In the genomic region with DNA sequence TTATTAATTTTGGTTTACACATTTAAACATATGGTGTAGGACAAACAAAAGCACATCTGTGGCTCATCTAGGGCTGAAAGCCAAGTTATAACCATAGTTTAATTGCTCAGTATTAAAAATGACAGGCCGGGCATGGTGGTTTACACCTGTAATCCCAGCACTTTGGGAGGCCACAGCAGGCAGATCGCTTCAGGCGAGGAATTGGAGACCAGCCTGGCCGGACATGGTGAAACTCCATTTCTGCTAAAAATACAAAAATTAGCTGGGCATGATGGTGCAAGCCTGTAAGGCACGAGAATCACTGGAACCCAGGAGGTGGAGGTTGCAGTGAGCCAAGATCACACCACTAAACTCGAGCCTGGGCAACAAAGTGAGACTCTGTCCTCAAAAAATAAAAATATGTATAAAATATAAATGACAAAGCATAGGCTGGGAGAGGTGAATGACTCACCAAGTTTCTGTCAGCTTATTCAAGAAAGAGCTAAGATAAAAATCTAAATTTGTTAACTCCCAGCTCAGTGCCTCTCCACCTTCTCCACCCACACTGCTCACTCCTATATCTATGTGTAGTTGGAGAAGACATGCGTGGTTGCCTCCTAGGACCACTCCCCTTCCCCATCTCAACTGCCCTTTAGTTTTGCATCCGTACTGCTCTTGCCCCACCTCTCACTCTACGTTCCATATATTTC, we compare ENCODE assay signal across 16 cellular contexts.
"Had no signal": no experiment of that assay in that cellular context is flagged by ENCODE, and none has a peak within 500 bp of the region (broad histone marks: within the 10 kb centered on the region; RNA-seq: fewer than 3 reads in every experiment).

No MANE protein-coding gene starts in this region.

- H3K9me3 Mint-ChIP-seq: activated CD4-positive, alpha-beta T cell treated with anti-CD3 and anti-CD28 coated beads, Interleukin-2, amount 10 ng/mL, durations not matched to agents 7 days and 5 days had no signal

- H3K4me1 Mint-ChIP-seq: activated CD4-positive, alpha-beta T cell treated with anti-CD3 and anti-CD28 coated beads, Interleukin-2, amount 10 ng/mL, durations not matched to agents 7 days and 5 days; memory B cell; naive thymus-derived CD4-positive, alpha-beta T cell; stimulated activated memory B cell treated with anti-CD40 and anti-IgM and Interleukin-4, amounts not matched to agents 10 μg/mL and 1 μg/mL and 100 μg/mL, for 72 hours had no signal

- H3K27me3 ChIP-seq: pancreas, tibial nerve, uterus had no signal

- H3K4me1 ChIP-seq: left ventricle myocardium inferior, pancreas, tibial nerve, uterus had no signal

- H3K27ac ChIP-seq: left ventricle myocardium inferior, pancreas, tibial nerve, uterus had no signal

- ATAC-seq: activated naive CD4-positive, alpha-beta T cell treated with anti-CD3 and anti-CD28 coated beads, Interleukin-2, amount 50 U/mL, for 72 hours; activated T-cell treated with anti-CD3 and anti-CD28 coated beads, Interleukin-2, amount 50 U/mL, for 72 hours; mucosa of descending colon; naive thymus-derived CD4-positive, alpha-beta T cell; pancreas; stimulated activated memory B cell treated with anti-CD40 and anti-IgM and Interleukin-4, amounts not matched to agents 10 μg/mL and 1 μg/mL and 100 μg/mL, for 72 hours had no signal

- H3K9me3 ChIP-seq: mucosa of descending colon, pancreas, uterus had no signal

- H3K36me3 Mint-ChIP-seq: activated naive CD4-positive, alpha-beta T cell treated with anti-CD3 and anti-CD28 coated beads, Interleukin-2, amount 50 U/mL, for 72 hours; naive thymus-derived CD4-positive, alpha-beta T cell; stimulated activated memory B cell treated with anti-CD40 and anti-IgM and Interleukin-4, amounts not matched to agents 10 μg/mL and 1 μg/mL and 100 μg/mL, for 72 hours had no signal

- H3K36me3 ChIP-seq: left ventricle myocardium inferior, pancreas, tibial nerve, uterus had no signal

- DNase-seq: activated CD4-positive, alpha-beta T cell treated with anti-CD3 and anti-CD28 coated beads, Interleukin-2, amount 10 ng/mL, durations not matched to agents 7 days and 5 days; activated CD8-positive, alpha-beta memory T cell treated with anti-CD3 and anti-CD28 coated beads, Interleukin-2, amount 50 U/mL, for 48 hours; activated gamma-delta T cell; activated T-cell treated with anti-CD3 and anti-CD28 coated beads, Interleukin-2, amount 50 U/mL, for 72 hours; erythroblast; hippocampal formation; left ventricle myocardium inferior; mucosa of descending colon; naive thymus-derived CD4-positive, alpha-beta T cell; pancreas; uterus had no signal

- H3K27ac Mint-ChIP-seq: activated CD4-positive, alpha-beta T cell treated with anti-CD3 and anti-CD28 coated beads, Interleukin-2, amount 10 ng/mL, durations not matched to agents 7 days and 5 days; activated naive CD4-positive, alpha-beta T cell treated with anti-CD3 and anti-CD28 coated beads, Interleukin-2, amount 50 U/mL, for 72 hours; activated T-cell treated with anti-CD3 and anti-CD28 coated beads, Interleukin-2, amount 50 U/mL, for 72 hours; brain; memory B cell; naive thymus-derived CD4-positive, alpha-beta T cell; stimulated activated memory B cell treated with anti-CD40 and anti-IgM and Interleukin-4, amounts not matched to agents 10 μg/mL and 1 μg/mL and 100 μg/mL, for 72 hours had no signal

- H3K4me3 ChIP-seq: left ventricle myocardium inferior, mucosa of descending colon, pancreas, tibial nerve, uterus had no signal

- H3K4me3 Mint-ChIP-seq: activated CD4-positive, alpha-beta T cell treated with anti-CD3 and anti-CD28 coated beads, Interleukin-2, amount 10 ng/mL, durations not matched to agents 7 days and 5 days; activated T-cell treated with anti-CD3 and anti-CD28 coated beads, Interleukin-2, amount 50 U/mL, for 72 hours; brain; memory B cell; naive thymus-derived CD4-positive, alpha-beta T cell; stimulated activated memory B cell treated with anti-CD40 and anti-IgM and Interleukin-4, amounts not matched to agents 10 μg/mL and 1 μg/mL and 100 μg/mL, for 72 hours had no signal

- H3K27me3 Mint-ChIP-seq: activated CD4-positive, alpha-beta T cell treated with anti-CD3 and anti-CD28 coated beads, Interleukin-2, amount 10 ng/mL, durations not matched to agents 7 days and 5 days; brain; stimulated activated memory B cell treated with anti-CD40 and anti-IgM and Interleukin-4, amounts not matched to agents 10 μg/mL and 1 μg/mL and 100 μg/mL, for 72 hours had no signal
